In genomic region chr4:155758500-155759371, GRCh38 we compare ENCODE assay signal across 8 cellular contexts. TPM values are rescaled to one million over a fixed set of nuclear protein-coding genes. Genes with fewer than 3 reads are reported as not detected.
DNase-seq lines count a peak whose midpoint lies in the region; ATAC-seq and TF ChIP-seq lines count a peak whose summit lies in the region.

GUCY1B1 (plus strand) TSS chr4:155759021; CDS start chr4:155759141, 120 bp downstream.

- no peak for TF ChIP-seq EP300 in gastroesophageal sphincter (IDR thresholded peaks at IDR 0.05)

- H3K27me3 ChIP-seq in SJCRH30, result no peaks in the 10 kb centered on the region
- no peaks in the 10 kb centered on the region for H3K27me3 ChIP-seq in gastroesophageal sphincter
- H3K27me3 ChIP-seq in neural progenitor cell, result peaks cover 23% of the 10 kb centered on the region

- H2AFZ ChIP-seq in neural progenitor cell (replicated peaks), result peak within 1 kb of the TSS; percentile 95

- ATAC-seq in GM19025 (IDR thresholded peaks at IDR 0.05; ENCODE audit: low read depth, unreplicated experiment) (peak; percentile 94), HG03196 (IDR thresholded peaks at IDR 0.05; ENCODE audit: unreplicated experiment) (peak; percentile 98), gastroesophageal sphincter (peak; percentile 99)

- peaks cover 10% of the 10 kb centered on the region for H3K4me1 Mint-ChIP-seq in activated naive CD4-positive, alpha-beta T cell treated with anti-CD3 and anti-CD28 coated beads, Interleukin-2, amount 10 ng/mL, durations not matched to agents 7 days and 5 days
- H3K4me1 Mint-ChIP-seq in neural progenitor cell, result peaks cover 31% of the 10 kb centered on the region

- H3K9ac ChIP-seq in neural progenitor cell, result no peak within 1 kb of the TSS

- H3K4me1 ChIP-seq in SJCRH30 (no peaks in the 10 kb centered on the region), gastroesophageal sphincter (peaks cover 0 to 42% (median 0%) of the 10 kb centered on the region in 3 donors), neural progenitor cell (peaks cover 24% of the 10 kb centered on the region)

- peak within 1 kb of the TSS; percentile 91 for H3K4me2 ChIP-seq in neural progenitor cell

- no peaks in the 10 kb centered on the region for H4K20me1 ChIP-seq in neural progenitor cell (ENCODE audit: low read depth)

- peak within 1 kb of the TSS; percentile 44; the same call in 1 of the 2 replicates for H3K27ac ChIP-seq in SJCRH30
- H3K27ac ChIP-seq in gastroesophageal sphincter, result peak within 1 kb of the TSS; percentile 76 to 97 (median 94)
- H3K27ac ChIP-seq in neural progenitor cell, result no peak within 1 kb of the TSS

- H3K36me3 ChIP-seq in SJCRH30 (no peaks in the 10 kb centered on the region), gastroesophageal sphincter (no peaks in the 10 kb centered on the region), neural progenitor cell (no peaks in the 10 kb centered on the region)

- peaks cover 19% of the 10 kb centered on the region for H3K27me3 Mint-ChIP-seq in activated naive CD4-positive, alpha-beta T cell treated with anti-CD3 and anti-CD28 coated beads, Interleukin-2, amount 10 ng/mL, durations not matched to agents 7 days and 5 days
- peaks cover 6% of the 10 kb centered on the region for H3K27me3 Mint-ChIP-seq in neural progenitor cell (ENCODE audit: insufficient read depth, low read depth)

- no peaks in the 10 kb centered on the region for H3K9me3 Mint-ChIP-seq in activated naive CD4-positive, alpha-beta T cell treated with anti-CD3 and anti-CD28 coated beads, Interleukin-2, amount 10 ng/mL, durations not matched to agents 7 days and 5 days
- H3K9me3 Mint-ChIP-seq in neural progenitor cell, result peaks cover 5% of the 10 kb centered on the region

- DNase-seq in AML-193 (lab: John Stamatoyannopoulos, UW) (peak; percentile 30 to 54), SJCRH30 (peak; percentile 82 to 84), neural progenitor cell (ENCODE audit: low spot score) (peak; percentile 93), stromal cell of bone marrow (ENCODE audit: low read depth) (peak; percentile 92)
- peak; percentile 71 for DNase-seq in activated naive CD4-positive, alpha-beta T cell treated with anti-CD3 and anti-CD28 coated beads, Interleukin-2, amount 10 ng/mL, durations not matched to agents 7 days and 5 days

- H3K4me3 Mint-ChIP-seq in activated naive CD4-positive, alpha-beta T cell treated with anti-CD3 and anti-CD28 coated beads, Interleukin-2, amount 10 ng/mL, durations not matched to agents 7 days and 5 days, result peak within 1 kb of the TSS; percentile 3
- H3K4me3 Mint-ChIP-seq in neural progenitor cell, result peak within 1 kb of the TSS; percentile 87

- peak; percentile 44 to 56 for TF ChIP-seq POLR2A in gastroesophageal sphincter (IDR thresholded peaks at IDR 0.05)

- H3K9me3 ChIP-seq in SJCRH30 (replicated peaks) (no peaks in the 10 kb centered on the region), gastroesophageal sphincter (no peaks in the 10 kb centered on the region), neural progenitor cell (ENCODE audit: low read depth) (no peaks in the 10 kb centered on the region)

- no peaks in the 10 kb centered on the region for H3K36me3 Mint-ChIP-seq in activated naive CD4-positive, alpha-beta T cell treated with anti-CD3 and anti-CD28 coated beads, Interleukin-2, amount 10 ng/mL, durations not matched to agents 7 days and 5 days
- H3K36me3 Mint-ChIP-seq in neural progenitor cell, result no peaks in the 10 kb centered on the region

- H3K79me2 ChIP-seq in neural progenitor cell (ENCODE audit: low read depth), result no peaks in the 10 kb centered on the region

- CTCF ChIA-PET in activated naive CD4-positive, alpha-beta T cell treated with anti-CD3 and anti-CD28 coated beads, Interleukin-2, amount 10 ng/mL, durations not matched to agents 7 days and 5 days (lab: Charles Lee), result no interaction called here

- H3K4me3 ChIP-seq in SJCRH30 (peak within 1 kb of the TSS; percentile 67), gastroesophageal sphincter (peak within 1 kb of the TSS; percentile 79 to 84), neural progenitor cell (peak within 1 kb of the TSS; percentile 59)

- no peak within 1 kb of the TSS for H3K27ac Mint-ChIP-seq in activated naive CD4-positive, alpha-beta T cell treated with anti-CD3 and anti-CD28 coated beads, Interleukin-2, amount 10 ng/mL, durations not matched to agents 7 days and 5 days
- H3K27ac Mint-ChIP-seq in neural progenitor cell, result peak within 1 kb of the TSS; percentile 75

- TF ChIP-seq CTCF in gastroesophageal sphincter (IDR thresholded peaks at IDR 0.05), result peak in 3 of 4 experiments; percentile 52 to 60 (median 54)
- TF ChIP-seq CTCF in neural progenitor cell (IDR thresholded peaks at IDR 0.05), result peak; percentile 43

- peaks cover 6% of the 10 kb centered on the region for H3F3A ChIP-seq in neural progenitor cell (ENCODE audit: low read depth)

- WGBS in gastroesophageal sphincter (ENCODE audit: low coverage in 1 of 2), 2 donors, result 20 to 57% methylated on average over 1 to 5 of the region's 51 CpGs

RNA-seq across cellular contexts. Expression of gene GUCY1B1, which starts in this region (rescaled TPM):
- 3.1 and 3.2 TPM in 2 replicates for total RNA-seq in SJCRH30 (2014; rRNA removed; shearing (Covaris generic))
- total RNA-seq in gastroesophageal sphincter, result 100 to 1,000 TPM in 1 of 4 donors, 10 to 100 TPM in 3; 44.2 to 101 (median 86.9) TPM
- total RNA-seq in neural progenitor cell (ENCODE audit: low replicate concordance), result 10.8 and 10.9 TPM in 2 replicates

Comparison
In these comparisons a context has a peak if more than half of its experiments do, and no peak if none do; other contexts are left out.
1. DNase-seq: peak in every context shown above with its lines; median percentile 93 in neural progenitor cell; 92 in stromal cell of bone marrow; 83 in SJCRH30; 71 in activated naive CD4-positive, alpha-beta T cell treated with anti-CD3 and anti-CD28 coated beads, Interleukin-2, amount 10 ng/mL, durations not matched to agents 7 days and 5 days; 42 in AML-193.